8 cellular contexts compared by ENCODE assay signal in the genomic region with DNA sequence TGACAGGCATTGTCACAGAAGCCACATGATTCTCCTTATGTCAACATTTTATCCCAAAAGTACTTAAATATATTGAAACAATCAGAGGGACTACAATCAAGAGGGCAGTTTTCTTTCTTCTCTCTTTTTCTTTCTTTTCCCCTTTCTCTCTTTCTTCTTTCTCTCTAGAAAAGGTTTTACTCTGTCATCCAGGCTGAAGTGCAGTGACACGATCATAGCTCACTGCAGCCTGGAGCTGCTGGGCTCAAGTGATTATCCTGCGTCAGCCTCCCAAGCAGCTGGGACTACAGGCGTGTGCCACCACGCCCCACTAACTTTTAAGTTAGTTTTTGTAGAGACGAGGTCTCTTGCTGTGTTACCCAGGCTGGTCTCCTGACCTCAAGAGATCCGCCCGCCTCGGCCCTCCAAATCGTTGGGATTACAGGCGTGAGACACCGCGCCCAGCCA. TPM values are rescaled to one million over a fixed set of nuclear protein-coding genes. Genes with fewer than 3 reads are reported as not detected.
A peak's percentile ranks its signal among the peaks of the same experiment; 100 is the strongest.
DNase-seq lines count a peak whose midpoint lies in the region; ATAC-seq, FAIRE-seq and TF ChIP-seq lines count a peak whose summit lies in the region.

No MANE protein-coding gene starts in this region.

- ATAC-seq in activated B cell treated with CpG ODN at 0.5 μM for 24 hours (ENCODE audit: low read depth) (no peak), HG02852 (IDR thresholded peaks at IDR 0.05; ENCODE audit: unreplicated experiment) (no peak), sciatic nerve (no peak)

- CTCF ChIA-PET in activated B cell treated with CpG ODN at 0.5 μM for 24 hours (lab: Charles Lee) = interaction anchor here (1.1 kb wide), 2 partner anchors 52 to 70 kb away, joined by 3 read pairs; no protein-coding TSS in a partner anchor

- H3K4me3 ChIP-seq in iPS-15b (ENCODE audit: low read depth, low read length) (peak overlapping the region; percentile 85), skin epidermis (peak overlapping the region in 5 of 7 experiments; percentile 61 to 88 (median 74))

- H3K4me3 Mint-ChIP-seq in HFFc6 (peak overlapping the region; percentile 89), activated B cell treated with CpG ODN at 0.5 μM for 24 hours (peak overlapping the region; percentile 87)

- POLR2A ChIA-PET in activated B cell treated with CpG ODN at 0.5 μM for 24 hours (lab: Charles Lee) = interaction anchor here (0.6 to 4.2 kb wide), 10 partner anchors 11 to 359 kb away, joined by 3 to 37 read pairs (median 9); a partner anchor contains a TSS

- H3K27me3 Mint-ChIP-seq in HFFc6 (ENCODE audit: insufficient read depth) = no peaks in the 10 kb centered on the region
- no peaks in the 10 kb centered on the region for H3K27me3 Mint-ChIP-seq in activated B cell treated with CpG ODN at 0.5 μM for 24 hours

- peaks cover 4% of the 10 kb centered on the region for H3K4me1 ChIP-seq in iPS-15b (ENCODE audit: control insufficient read depth, insufficient read depth, low read length)

- FAIRE-seq in urothelium cell line (lab: Jason Lieb, UNC) = no peak

- no peak for DNase-seq in HFFc6
- no peak for DNase-seq in activated B cell treated with CpG ODN at 0.5 μM for 24 hours
- no peak for DNase-seq in urothelium cell line (ENCODE audit: low spot score)
- DNase-seq in foreskin melanocyte = no peak
- no peak for DNase-seq in sciatic nerve (ENCODE audit: low spot score)

- H3K9ac ChIP-seq in iPS-15b (ENCODE audit: low read depth, low read length) = no peak overlapping the region

- peaks cover 21% of the 10 kb centered on the region for H3K27me3 ChIP-seq in iPS-15b (ENCODE audit: control insufficient read depth, insufficient read depth, low read length)

- H3K9me3 Mint-ChIP-seq in HFFc6 (no peaks in the 10 kb centered on the region), activated B cell treated with CpG ODN at 0.5 μM for 24 hours (no peaks in the 10 kb centered on the region)

- H3K36me3 Mint-ChIP-seq in HFFc6 (ENCODE audit: low read depth) = peaks cover 11% of the 10 kb centered on the region
- H3K36me3 Mint-ChIP-seq in activated B cell treated with CpG ODN at 0.5 μM for 24 hours (ENCODE audit: low read depth) = peaks cover 9% of the 10 kb centered on the region

- intact Hi-C loops in activated B cell treated with CpG ODN at 0.5 μM for 24 hours (cut with micrococcal nuclease) (loop anchor here (1.0 to 2.0 kb wide), 5 partner anchors 19 to 94 kb away; a partner anchor contains a TSS), sciatic nerve (cut with DNase I) (no loop called here)

- peak overlapping the region; percentile 84 for H3K27ac Mint-ChIP-seq in HFFc6
- peak overlapping the region; percentile 84 for H3K27ac Mint-ChIP-seq in activated B cell treated with CpG ODN at 0.5 μM for 24 hours

- H3K4me1 Mint-ChIP-seq in HFFc6 (ENCODE audit: low read depth) = peaks cover 52% of the 10 kb centered on the region
- H3K4me1 Mint-ChIP-seq in activated B cell treated with CpG ODN at 0.5 μM for 24 hours = peaks cover 37% of the 10 kb centered on the region

- TF ChIP-seq CTCF in HFFc6 (IDR thresholded peaks at IDR 0.05) = no peak
- TF ChIP-seq CTCF in activated B cell treated with CpG ODN at 0.5 μM for 24 hours (IDR thresholded peaks at IDR 0.05) = no peak

- no peaks in the 10 kb centered on the region for H3K9me3 ChIP-seq in iPS-15b (ENCODE audit: control insufficient read depth, insufficient read depth, low read length)

- peak overlapping the region in 18 of 21 experiments; percentile 4 to 96 (median 90) for H3K27ac ChIP-seq in skin epidermis

- H3K36me3 ChIP-seq in iPS-15b (ENCODE audit: control insufficient read depth, insufficient read depth, low read length) = no peaks in the 10 kb centered on the region

RNA-seq across cellular contexts. Expression of a gene that starts 1.0 kb away (rescaled TPM):
- total RNA-seq in HFFc6 (2021; fragmentation: NEBNext Ultra II Directional; extraction: Animal tissue kit (Norgen Biotek cat#: 25700)) = 10 to 100 TPM; 19.9 to 33.7 (median 27.5) TPM
- total RNA-seq in activated B cell treated with CpG ODN at 0.5 μM for 24 hours = 73.0 and 82.5 TPM in 2 replicates
- total RNA-seq in sciatic nerve = 57.2 TPM

RNA-seq across cellular contexts. Expression of a gene that starts 18.8 kb away (rescaled TPM):
- total RNA-seq in HFFc6 (2021; fragmentation: NEBNext Ultra II Directional; extraction: Animal tissue kit (Norgen Biotek cat#: 25700)) = 1 to 10 TPM; 4.4 to 7.2 (median 5.4) TPM
- total RNA-seq in activated B cell treated with CpG ODN at 0.5 μM for 24 hours (1.9 and 2.1 TPM in 2 replicates), sciatic nerve (4.8 TPM)
